12 cellular contexts compared by ENCODE assay signal in genomic region chr7:66522518-66522917, GRCh38.
A peak's percentile ranks its signal among the peaks of the same experiment; 100 is the strongest.
DNase-seq lines count a peak whose midpoint lies in the region; ATAC-seq, FAIRE-seq and TF ChIP-seq lines count a peak whose summit lies in the region.
"Had no signal": no experiment of that assay in that cellular context is flagged by ENCODE, and none has a peak within 500 bp of the region (broad histone marks: within the 10 kb centered on the region; RNA-seq: fewer than 3 reads in every experiment).

No MANE protein-coding gene starts in this region.

- H3K4me2 ChIP-seq in Karpas-422 (ENCODE audit: low read depth, low read length, poor library complexity, severe bottlenecking), result no peak overlapping the region
- H3K4me2 ChIP-seq in K562 (ENCODE audit: insufficient read depth, low read length), result no peak overlapping the region
- no peak overlapping the region for H3K4me2 ChIP-seq in neural progenitor cell

- ATAC-seq in K562, result no peak; the same call in 2 of the 3 replicates
- ATAC-seq in HG03175 (IDR thresholded peaks at IDR 0.05; ENCODE audit: unreplicated experiment), result no peak

- DNase-seq in NCI-H345 (lab: John Stamatoyannopoulos, UW) (peak; percentile 7), NCI-H345 treated with DMSO at 0.1 percent for 48 hours (lab: John Stamatoyannopoulos, UW; ENCODE audit: unreplicated experiment) (no peak), Karpas-422 (peak; percentile 86), K562 (ENCODE audit: extremely low read depth in 1 of 4, low spot score in 3 of 4) (peak in 1 of 4 experiments; percentile 5), neural progenitor cell (ENCODE audit: low spot score) (no peak), GM19240 (ENCODE audit: insufficient read length, low spot score) (no peak), immature natural killer cell (no peak)
- DNase-seq: GOT3; stimulated activated CD4-positive, alpha-beta T cell treated with anti-CD3 and anti-CD28 coated beads, Interleukin-4, amount 100 ng/mL, for 24 hours had no signal

- in situ Hi-C loops in K562 (cut with MboI), result no loop called here

- H3K27me3 ChIP-seq in Karpas-422 (ENCODE audit: low read length), result no peaks in the 10 kb centered on the region
- H3K27me3 ChIP-seq in K562 (ENCODE audit: control insufficient read depth in 2 of 2, insufficient read depth in 2 of 2, low read length in 2 of 2), result peaks cover 0 to 5% of the 10 kb centered on the region in 2 experiments; a peak in 2 of 5 replicates
- no peaks in the 10 kb centered on the region for H3K27me3 ChIP-seq in neural progenitor cell

- 12% methylated on average over 3 of the region's 3 CpGs for WGBS in K562 (ENCODE audit: insufficient coverage, low coverage, missing lambda C conversion rate)

- no peaks in the 10 kb centered on the region for H3K9me2 ChIP-seq in Karpas-422 (replicated peaks; ENCODE audit: insufficient read depth, low read length)

- no peaks in the 10 kb centered on the region for H3K9me1 ChIP-seq in K562 (ENCODE audit: control insufficient read depth, insufficient read depth, low read length)

- CTCF ChIA-PET in K562 (lab: Yijun Ruan, JAX; ENCODE audit: low intra/inter-chr PET ratio), result no interaction called here

- H3K27ac ChIP-seq in Karpas-422 (ENCODE audit: low read length) (no peak overlapping the region), K562 (ENCODE audit: extremely low read depth, low read depth, low read length) (no peak overlapping the region), neural progenitor cell (no peak overlapping the region)
- H3K27ac ChIP-seq: C4-2B had no signal

- TF ChIP-seq EP300 in K562 (IDR thresholded peaks at IDR 0.05; ENCODE audit: low read length), result no peak

- H3K4me3 Mint-ChIP-seq in neural progenitor cell (no peak overlapping the region), immature natural killer cell (no peak overlapping the region)

- H3K9me3 ChIP-seq in Karpas-422 (ENCODE audit: low read length) (no peaks in the 10 kb centered on the region), K562 (replicated peaks; ENCODE audit: control insufficient read depth, insufficient read depth, low read depth, low read length) (no peaks in the 10 kb centered on the region), neural progenitor cell (ENCODE audit: low read depth) (no peaks in the 10 kb centered on the region)

- H4K20me1 ChIP-seq in Karpas-422 (ENCODE audit: insufficient read depth, low read depth, low read length) (no peaks in the 10 kb centered on the region), K562 (replicated peaks; ENCODE audit: control insufficient read depth, insufficient read depth, low read length) (no peaks in the 10 kb centered on the region), neural progenitor cell (ENCODE audit: low read depth) (no peaks in the 10 kb centered on the region)

- peak; percentile 15 to 26 (median 16); a peak in 1 of 6 replicates for TF ChIP-seq CTCF in K562 (IDR thresholded peaks at IDR 0.05 in 2 of 3, conservative IDR thresholded peaks at IDR 0.05 in 1 of 3; ENCODE audit: insufficient read depth in 2 of 3, low read depth in 1 of 3, low read length in 3 of 3)
- TF ChIP-seq CTCF in neural progenitor cell (IDR thresholded peaks at IDR 0.05), result peak; percentile 32

- peaks cover 2% of the 10 kb centered on the region for H3K4me1 ChIP-seq in Karpas-422 (ENCODE audit: low read length)
- H3K4me1 ChIP-seq in K562 (replicated peaks in 1 of 2; ENCODE audit: control insufficient read depth in 2 of 2, insufficient read depth in 2 of 2, low read length in 2 of 2), result peaks cover 3 to 15% of the 10 kb centered on the region in 2 experiments; a peak in 3 of 5 replicates
- no peaks in the 10 kb centered on the region for H3K4me1 ChIP-seq in neural progenitor cell

- H3K27me3 Mint-ChIP-seq in neural progenitor cell (ENCODE audit: insufficient read depth, low read depth) (peaks cover 2% of the 10 kb centered on the region), immature natural killer cell (ENCODE audit: low read depth in 3 of 3) (peaks cover 0 to 5% (median 0%) of the 10 kb centered on the region in 3 donors)

- FAIRE-seq in K562 (lab: Jason Lieb, UNC), result no peak

- no peak overlapping the region for H3K27ac Mint-ChIP-seq in neural progenitor cell
- no peak overlapping the region for H3K27ac Mint-ChIP-seq in immature natural killer cell
- H3K27ac Mint-ChIP-seq: activated naive CD4-positive, alpha-beta T cell treated with anti-CD3 and anti-CD28 coated beads, Interleukin-2, amount 50 U/mL, for 72 hours had no signal

- BruUV-seq in K562 (replicated peaks; lab: Mats Ljungman, UMichigan), result no TSS peak

- no peak overlapping the region for H3K9ac ChIP-seq in Karpas-422 (ENCODE audit: low read length)
- H3K9ac ChIP-seq in K562 (ENCODE audit: insufficient read depth in 1 of 2, low read depth in 2 of 2, low read length in 2 of 2), result peak overlapping the region in 1 of 2 experiments; percentile 2; a peak in 2 of 4 replicates
- no peak overlapping the region for H3K9ac ChIP-seq in neural progenitor cell

- H3K79me2 ChIP-seq in Karpas-422 (ENCODE audit: low read length) (no peaks in the 10 kb centered on the region), K562 (ENCODE audit: control insufficient read depth, insufficient read depth, low read length) (no peaks in the 10 kb centered on the region), neural progenitor cell (ENCODE audit: low read depth) (no peaks in the 10 kb centered on the region)

- no peak overlapping the region for H3K4me3 ChIP-seq in Karpas-422 (ENCODE audit: low read length)
- no peak overlapping the region for H3K4me3 ChIP-seq in K562
- H3K4me3 ChIP-seq in neural progenitor cell, result no peak overlapping the region

- peak in 1 of 2 experiments; percentile 24; a peak in 1 of 4 replicates for TF ChIP-seq RAD21 in K562 (CRISPR knock-in tag; conservative IDR thresholded peaks at IDR 0.05 in 1 of 2, IDR thresholded peaks at IDR 0.05 in 1 of 2)

- H3K4me1 Mint-ChIP-seq in neural progenitor cell (peaks cover 5% of the 10 kb centered on the region), immature natural killer cell (peaks cover 14 to 17% of the 10 kb centered on the region in 2 donors)

- H2AFZ ChIP-seq in Karpas-422 (ENCODE audit: low read length), result no peak overlapping the region
- no peak overlapping the region for H2AFZ ChIP-seq in K562 (ENCODE audit: low read depth, low read length)
- no peak overlapping the region for H2AFZ ChIP-seq in neural progenitor cell (replicated peaks)

- H3K36me3 ChIP-seq in Karpas-422 (ENCODE audit: insufficient read depth, low read length) (no peaks in the 10 kb centered on the region), K562 (ENCODE audit: control insufficient read depth, insufficient read depth, low read length) (no peaks in the 10 kb centered on the region), neural progenitor cell (no peaks in the 10 kb centered on the region)

- TF ChIP-seq POLR2A in K562 (conservative IDR thresholded peaks at IDR 0.05), result no peak

- intact Hi-C loops in K562 (cut with micrococcal nuclease), result no loop called here

- H3F3A ChIP-seq in neural progenitor cell (ENCODE audit: low read depth), result no peaks in the 10 kb centered on the region

- H3K9me3 Mint-ChIP-seq in neural progenitor cell (no peaks in the 10 kb centered on the region), immature natural killer cell (no peaks in the 10 kb centered on the region)
- H3K9me3 Mint-ChIP-seq: activated naive CD4-positive, alpha-beta T cell treated with anti-CD3 and anti-CD28 coated beads, Interleukin-2, amount 50 U/mL, for 72 hours had no signal

- H3K36me3 Mint-ChIP-seq in neural progenitor cell (no peaks in the 10 kb centered on the region), immature natural killer cell (no peaks in the 10 kb centered on the region)
- H3K36me3 Mint-ChIP-seq: activated naive CD4-positive, alpha-beta T cell treated with anti-CD3 and anti-CD28 coated beads, Interleukin-2, amount 50 U/mL, for 72 hours had no signal

- POLR2A ChIA-PET in K562 (lab: Yijun Ruan, JAX), result no interaction called here

TF ChIP-seq in K562, 482 proteins besides CTCF, POLR2A, EP300 and RAD21:
- TF ChIP-seq TEAD4 (IDR thresholded peaks at IDR 0.05; ENCODE audit: low read length) (no peak), TEAD4 (CRISPR knock-in tag; IDR thresholded peaks at IDR 0.05; ENCODE audit: borderline replicate concordance) (no peak), POLR2G (IDR thresholded peaks at IDR 0.05; ENCODE audit: low read depth, low read length) (peak; percentile 45; the same call in 1 of the 2 replicates)

Comparison
In these comparisons a context has a peak if more than half of its experiments do, and no peak if none do; other contexts are left out.
1. DNase-seq: peak in NCI-H345 (single experiment) and Karpas-422 (single experiment); none in NCI-H345 treated with DMSO at 0.1 percent for 48 hours (single experiment), neural progenitor cell (single experiment), GM19240 (single experiment) and immature natural killer cell (0 of 3).